9 cellular contexts compared by ENCODE assay signal in genomic region chr6:26552640-26553189, GRCh38. TPM values are rescaled to one million over a fixed set of nuclear protein-coding genes. Genes with fewer than 3 reads are reported as not detected.
A peak's percentile ranks its signal among the peaks of the same experiment; 100 is the strongest.
DNase-seq lines count a peak whose midpoint lies in the region; ATAC-seq and TF ChIP-seq lines count a peak whose summit lies in the region.
"Had no signal": no experiment of that assay in that cellular context is flagged by ENCODE, and none has a peak within 500 bp of the region (broad histone marks: within the 10 kb centered on the region; RNA-seq: fewer than 3 reads in every experiment).

No MANE protein-coding gene starts in this region.

- no peaks in the 10 kb centered on the region for H3K9me3 ChIP-seq in WERI-Rb-1 (ENCODE audit: severe bottlenecking)
- no peaks in the 10 kb centered on the region for H3K9me3 ChIP-seq in upper lobe of left lung

- H3K4me1 ChIP-seq in upper lobe of left lung: peaks cover 15 to 24% (median 22%) of the 10 kb centered on the region in 4 donors

- no peak for TF ChIP-seq CTCF in WERI-Rb-1 (IDR thresholded peaks at IDR 0.05; ENCODE audit: low read depth, low read length)
- TF ChIP-seq CTCF in upper lobe of left lung (IDR thresholded peaks at IDR 0.05): no peak
- no peak for TF ChIP-seq CTCF in omental fat pad (IDR thresholded peaks at IDR 0.05)

- H3K4me3 ChIP-seq in WERI-Rb-1 (ENCODE audit: low read depth, low read length) (peak overlapping the region; percentile 99), upper lobe of left lung (peak overlapping the region in 3 of 4 donors; percentile 41 to 59 (median 49))

- no peaks in the 10 kb centered on the region for H3K27me3 ChIP-seq in WERI-Rb-1 (ENCODE audit: insufficient read depth, low read depth, severe bottlenecking)
- no peaks in the 10 kb centered on the region for H3K27me3 ChIP-seq in layer of hippocampus (ENCODE audit: control insufficient read depth, insufficient read depth, low read length)
- H3K27me3 ChIP-seq in upper lobe of left lung: no peaks in the 10 kb centered on the region

- no peak overlapping the region for H3K27ac ChIP-seq in WERI-Rb-1
- peak overlapping the region; percentile 12 for H3K27ac ChIP-seq in layer of hippocampus (ENCODE audit: low read depth, low read length)
- peak overlapping the region in 2 of 4 donors; percentile 67 to 84 for H3K27ac ChIP-seq in upper lobe of left lung

- WGBS in upper lobe of left lung, 2 donors: 49 to 53% methylated on average over 11 of the region's 11 CpGs

- DNase-seq in SHP77 treated with DMSO at 0.1 percent for 48 hours (lab: John Stamatoyannopoulos, UW) (peak; percentile 60), SHP77 (lab: John Stamatoyannopoulos, UW) (no peak), WERI-Rb-1 (no peak), upper lobe of left lung (no peak), omental fat pad (ENCODE audit: low spot score) (no peak)

- H3K36me3 ChIP-seq in WERI-Rb-1: no peaks in the 10 kb centered on the region
- H3K36me3 ChIP-seq in upper lobe of left lung: no peaks in the 10 kb centered on the region

- no peak for TF ChIP-seq EP300 in upper lobe of left lung (IDR thresholded peaks at IDR 0.05)

- TF ChIP-seq POLR2A in upper lobe of left lung (IDR thresholded peaks at IDR 0.05): no peak

- ATAC-seq in upper lobe of left lung (ENCODE audit: low FRiP score in 2 of 2) (no peak), omental fat pad (ENCODE audit: low FRiP score) (no peak), HG03045 (IDR thresholded peaks at IDR 0.05; ENCODE audit: unreplicated experiment) (no peak), GM19351 (IDR thresholded peaks at IDR 0.05; ENCODE audit: unreplicated experiment) (no peak)

RNA-seq across cellular contexts. Expression of gene HMGN4, which starts 14.5 kb away (rescaled TPM):
- 10 to 100 TPM; 35.6 to 76.7 (median 45.5) TPM for total RNA-seq in upper lobe of left lung
- 10 to 100 TPM; 57.5 to 64.1 (median 61.1) TPM for total RNA-seq in omental fat pad

RNA-seq across cellular contexts. Expression of gene ABT1, which starts 44.0 kb away (rescaled TPM):
- 10 to 100 TPM in 4 of 6 donors, 1 to 10 TPM in 2; 6.3 to 22.5 (median 15.4) TPM for total RNA-seq in upper lobe of left lung
- 10 to 100 TPM; 11.0 to 22.1 (median 13.5) TPM for total RNA-seq in omental fat pad

RNA-seq across cellular contexts. Expression of gene BTN1A1, which starts 52.6 kb away (rescaled TPM):
- total RNA-seq in upper lobe of left lung: not detected
- total RNA-seq in omental fat pad: not detected
- total RNA-seq: T-cell had no signal
